ENCODE assay signal across 15 cellular contexts in the genomic region with DNA sequence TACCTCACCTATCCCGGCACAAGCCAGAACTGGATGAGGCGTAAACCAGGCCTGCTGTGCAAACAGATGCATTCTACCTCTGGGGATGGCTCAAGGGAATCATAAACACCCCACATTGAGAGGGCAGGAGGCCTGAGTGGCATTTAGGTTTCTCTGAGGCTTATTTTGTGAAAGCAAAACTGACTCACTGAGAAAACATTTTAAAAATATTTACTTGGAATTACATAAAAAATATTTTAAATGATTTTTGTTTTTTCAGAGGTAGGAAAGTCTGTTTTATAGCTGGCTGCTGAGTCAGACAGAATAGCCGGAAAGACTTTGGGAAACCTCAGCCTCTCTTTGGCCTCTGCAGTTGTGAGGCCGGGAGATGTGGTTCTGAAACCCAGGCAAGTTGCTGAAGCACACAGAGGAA.
DNase-seq lines count a peak whose midpoint lies in the region; ATAC-seq and TF ChIP-seq lines count a peak whose summit lies in the region.
"Had no signal": no experiment of that assay in that cellular context is flagged by ENCODE, and none has a peak within 500 bp of the region (broad histone marks: within the 10 kb centered on the region; RNA-seq: fewer than 3 reads in every experiment).

No MANE protein-coding gene starts in this region.

- ATAC-seq in RWPE2 (ENCODE audit: low read depth): peak; percentile 95
- ATAC-seq in stimulated activated naive B cell treated with anti-CD40 and anti-IgM and Interleukin-4, amounts not matched to agents 10 μg/mL and 1 μg/mL and 100 μg/mL, for 72 hours (replicated peaks): no peak
- ATAC-seq in CD8-positive, alpha-beta T cell: no peak
- ATAC-seq: activated CD8-positive, alpha-beta memory T cell treated with anti-CD3 and anti-CD28 coated beads, Interleukin-2, amount 10 ng/mL, durations not matched to agents 7 days and 5 days; left colon had no signal

- TF ChIP-seq POLR2A in tibial nerve (IDR thresholded peaks at IDR 0.05): no peak

- 44 to 51% methylated on average over 4 of the region's 4 CpGs for WGBS in tibial nerve, 2 donors

- H3K4me3 Mint-ChIP-seq in stimulated activated naive B cell treated with anti-CD40 and anti-IgM and Interleukin-4, amounts not matched to agents 10 μg/mL and 1 μg/mL and 100 μg/mL, for 72 hours: no peak overlapping the region
- H3K4me3 Mint-ChIP-seq in CD8-positive, alpha-beta T cell: no peak overlapping the region
- H3K4me3 Mint-ChIP-seq: activated CD8-positive, alpha-beta memory T cell treated with anti-CD3 and anti-CD28 coated beads, Interleukin-2, amount 10 ng/mL, durations not matched to agents 7 days and 5 days; activated naive CD4-positive, alpha-beta T cell treated with anti-CD3 and anti-CD28 coated beads, Interleukin-2, amount 50 U/mL, for 24 hours had no signal

- CTCF ChIA-PET in CD8-positive, alpha-beta T cell (lab: Charles Lee): no interaction called here

- intact Hi-C loops in CD8-positive, alpha-beta T cell (cut with DNase I, micrococcal nuclease): no loop called here

- POLR2A ChIA-PET in CD8-positive, alpha-beta T cell (lab: Charles Lee): no interaction called here

- no peaks in the 10 kb centered on the region for H3K36me3 Mint-ChIP-seq in stimulated activated naive B cell treated with anti-CD40 and anti-IgM and Interleukin-4, amounts not matched to agents 10 μg/mL and 1 μg/mL and 100 μg/mL, for 72 hours
- H3K36me3 Mint-ChIP-seq in CD8-positive, alpha-beta T cell: no peaks in the 10 kb centered on the region
- H3K36me3 Mint-ChIP-seq: activated CD8-positive, alpha-beta memory T cell treated with anti-CD3 and anti-CD28 coated beads, Interleukin-2, amount 10 ng/mL, durations not matched to agents 7 days and 5 days; activated naive CD4-positive, alpha-beta T cell treated with anti-CD3 and anti-CD28 coated beads, Interleukin-2, amount 50 U/mL, for 24 hours had no signal

- no peaks in the 10 kb centered on the region for H3K36me3 ChIP-seq in RWPE2 (ENCODE audit: low read depth)
- no peaks in the 10 kb centered on the region for H3K36me3 ChIP-seq in tibial nerve
- no peaks in the 10 kb centered on the region for H3K36me3 ChIP-seq in CD8-positive, alpha-beta T cell (ENCODE audit: insufficient read depth, low read length)
- H3K36me3 ChIP-seq: spleen, tibial artery had no signal

- H3K4me3 ChIP-seq in RWPE2 (ENCODE audit: severe bottlenecking) (no peak overlapping the region), tibial nerve (no peak overlapping the region)
- H3K4me3 ChIP-seq in CD8-positive, alpha-beta T cell (ENCODE audit: low read depth, low read length): no peak overlapping the region
- H3K4me3 ChIP-seq: spleen, tibial artery had no signal

- no peak overlapping the region for H3K27ac Mint-ChIP-seq in stimulated activated naive B cell treated with anti-CD40 and anti-IgM and Interleukin-4, amounts not matched to agents 10 μg/mL and 1 μg/mL and 100 μg/mL, for 72 hours
- no peak overlapping the region for H3K27ac Mint-ChIP-seq in CD8-positive, alpha-beta T cell
- H3K27ac Mint-ChIP-seq: activated CD8-positive, alpha-beta memory T cell treated with anti-CD3 and anti-CD28 coated beads, Interleukin-2, amount 10 ng/mL, durations not matched to agents 7 days and 5 days; activated naive CD4-positive, alpha-beta T cell treated with anti-CD3 and anti-CD28 coated beads, Interleukin-2, amount 50 U/mL, for 24 hours had no signal

- no peaks in the 10 kb centered on the region for H3K27me3 ChIP-seq in RWPE2 (ENCODE audit: insufficient read depth, poor library complexity, severe bottlenecking)
- no peaks in the 10 kb centered on the region for H3K27me3 ChIP-seq in tibial nerve
- no peaks in the 10 kb centered on the region for H3K27me3 ChIP-seq in CD8-positive, alpha-beta T cell (ENCODE audit: insufficient read depth, low read length)
- H3K27me3 ChIP-seq: spleen, tibial artery had no signal

- DNase-seq in NCI-H2171 treated with DMSO at 0.1 percent for 48 hours (lab: John Stamatoyannopoulos, UW): peak; percentile 16
- no peak for DNase-seq in NCI-H2171 (lab: John Stamatoyannopoulos, UW)
- no peak for DNase-seq in RWPE2 (ENCODE audit: low spot score)
- DNase-seq in fibroblast of peridontal ligament (ENCODE audit: extremely low read depth): peak; percentile 80
- no peak for DNase-seq in stimulated activated naive B cell treated with anti-CD40 and anti-IgM and Interleukin-4, amounts not matched to agents 10 μg/mL and 1 μg/mL and 100 μg/mL, for 72 hours
- DNase-seq in tibial nerve (ENCODE audit: low spot score in 2 of 2): no peak
- DNase-seq in CD8-positive, alpha-beta T cell: no peak
- no peak for DNase-seq in NCI-H748 (lab: John Stamatoyannopoulos, UW; ENCODE audit: unreplicated experiment)
- DNase-seq: activated CD8-positive, alpha-beta memory T cell treated with anti-CD3 and anti-CD28 coated beads, Interleukin-2, amount 10 ng/mL, durations not matched to agents 7 days and 5 days; left colon; NCI-H146; NCI-H82; spleen; tibial artery had no signal

- H3K4me1 ChIP-seq in RWPE2 (ENCODE audit: insufficient read depth, poor library complexity, severe bottlenecking) (peaks cover 3% of the 10 kb centered on the region), tibial nerve (peaks cover 0 to 4% (median 0%) of the 10 kb centered on the region in 4 donors)
- H3K4me1 ChIP-seq in CD8-positive, alpha-beta T cell (ENCODE audit: insufficient read depth, low read length): no peaks in the 10 kb centered on the region
- H3K4me1 ChIP-seq: spleen, tibial artery had no signal

- no peaks in the 10 kb centered on the region for H3K4me1 Mint-ChIP-seq in stimulated activated naive B cell treated with anti-CD40 and anti-IgM and Interleukin-4, amounts not matched to agents 10 μg/mL and 1 μg/mL and 100 μg/mL, for 72 hours
- no peaks in the 10 kb centered on the region for H3K4me1 Mint-ChIP-seq in CD8-positive, alpha-beta T cell (ENCODE audit: low read depth)
- H3K4me1 Mint-ChIP-seq: activated CD8-positive, alpha-beta memory T cell treated with anti-CD3 and anti-CD28 coated beads, Interleukin-2, amount 10 ng/mL, durations not matched to agents 7 days and 5 days; activated naive CD4-positive, alpha-beta T cell treated with anti-CD3 and anti-CD28 coated beads, Interleukin-2, amount 50 U/mL, for 24 hours had no signal

- TF ChIP-seq EP300 in tibial nerve (IDR thresholded peaks at IDR 0.05): no peak

- H3K27ac ChIP-seq in RWPE2 (ENCODE audit: poor library complexity, severe bottlenecking): peak overlapping the region; percentile 52
- no peak overlapping the region for H3K27ac ChIP-seq in tibial nerve
- no peak overlapping the region for H3K27ac ChIP-seq in CD8-positive, alpha-beta T cell (ENCODE audit: low read depth, low read length)
- H3K27ac ChIP-seq: spleen, tibial artery had no signal

- TF ChIP-seq CTCF in RWPE2 (IDR thresholded peaks at IDR 0.05; ENCODE audit: poor library complexity, severe bottlenecking): no peak
- TF ChIP-seq CTCF in tibial nerve (IDR thresholded peaks at IDR 0.05): no peak
- TF ChIP-seq CTCF in CD8-positive, alpha-beta T cell (IDR thresholded peaks at IDR 0.05): no peak

- no peaks in the 10 kb centered on the region for H3K27me3 Mint-ChIP-seq in stimulated activated naive B cell treated with anti-CD40 and anti-IgM and Interleukin-4, amounts not matched to agents 10 μg/mL and 1 μg/mL and 100 μg/mL, for 72 hours
- no peaks in the 10 kb centered on the region for H3K27me3 Mint-ChIP-seq in CD8-positive, alpha-beta T cell (ENCODE audit: low read depth)
- H3K27me3 Mint-ChIP-seq: activated CD8-positive, alpha-beta memory T cell treated with anti-CD3 and anti-CD28 coated beads, Interleukin-2, amount 10 ng/mL, durations not matched to agents 7 days and 5 days; activated naive CD4-positive, alpha-beta T cell treated with anti-CD3 and anti-CD28 coated beads, Interleukin-2, amount 50 U/mL, for 24 hours had no signal

- H3K9me3 ChIP-seq in RWPE2 (ENCODE audit: severe bottlenecking): no peaks in the 10 kb centered on the region
- no peaks in the 10 kb centered on the region for H3K9me3 ChIP-seq in tibial nerve
- no peaks in the 10 kb centered on the region for H3K9me3 ChIP-seq in CD8-positive, alpha-beta T cell (ENCODE audit: low read length)
- H3K9me3 ChIP-seq: spleen, tibial artery had no signal

- H3K9me3 Mint-ChIP-seq in stimulated activated naive B cell treated with anti-CD40 and anti-IgM and Interleukin-4, amounts not matched to agents 10 μg/mL and 1 μg/mL and 100 μg/mL, for 72 hours: no peaks in the 10 kb centered on the region
- H3K9me3 Mint-ChIP-seq in CD8-positive, alpha-beta T cell: no peaks in the 10 kb centered on the region
- H3K9me3 Mint-ChIP-seq: activated naive CD4-positive, alpha-beta T cell treated with anti-CD3 and anti-CD28 coated beads, Interleukin-2, amount 50 U/mL, for 24 hours had no signal

Comparison
In these comparisons a context has a peak if more than half of its experiments do, and no peak if none do; other contexts are left out.
1. DNase-seq: peak in NCI-H2171 treated with DMSO at 0.1 percent for 48 hours (single experiment) and fibroblast of peridontal ligament (single experiment); none in NCI-H2171 (single experiment), RWPE2 (single experiment), stimulated activated naive B cell treated with anti-CD40 and anti-IgM and Interleukin-4, amounts not matched to agents 10 μg/mL and 1 μg/mL and 100 μg/mL, for 72 hours (single experiment), tibial nerve (0 of 2), CD8-positive, alpha-beta T cell (0 of 7) and NCI-H748 (single experiment).